Comparison of ENCODE assay signal across 1 cellular context in genomic region chr1:68218485-68218884, GRCh38.
TF ChIP-seq lines count a peak whose summit lies in the region.

No MANE protein-coding gene starts in this region.

TF ChIP-seq in IMR-90, 13 proteins besides CTCF, POLR2A, EP300 and RAD21 (continued from another document):
- TF ChIP-seq RCOR1 (IDR thresholded peaks at IDR 0.05; ENCODE audit: insufficient replicate concordance, low read length) (no peak), FOS (IDR thresholded peaks at IDR 0.05; ENCODE audit: low read depth, low read length) (no peak), MXI1 (IDR thresholded peaks at IDR 0.05; ENCODE audit: borderline replicate concordance, low read depth, low read length) (no peak), MAZ (IDR thresholded peaks at IDR 0.05; ENCODE audit: borderline replicate concordance, low read depth, low read length) (no peak), NFE2L2 (IDR thresholded peaks at IDR 0.05; ENCODE audit: low read depth, low read length) (no peak), CHD1 (IDR thresholded peaks at IDR 0.05; ENCODE audit: low read depth, low read length) (no peak), BHLHE40 (IDR thresholded peaks at IDR 0.05; ENCODE audit: low read depth, low read length) (no peak), CEBPB (IDR thresholded peaks at IDR 0.05; ENCODE audit: low read depth, low read length) (no peak), ELK1 (IDR thresholded peaks at IDR 0.05; ENCODE audit: borderline replicate concordance, low read depth, low read length) (no peak), MAFK (IDR thresholded peaks at IDR 0.05; ENCODE audit: low read depth, low read length) (no peak), RFX5 (IDR thresholded peaks at IDR 0.05; ENCODE audit: low read depth, low read length) (no peak)
